Comparison of ENCODE assay signal across 9 cellular contexts in genomic region chr1:201456499-201457309, GRCh38. TPM values are rescaled to one million over a fixed set of nuclear protein-coding genes. Genes with fewer than 3 reads are reported as not detected.
DNase-seq lines count a peak whose midpoint lies in the region; ATAC-seq and TF ChIP-seq lines count a peak whose summit lies in the region.
"Had no signal": no experiment of that assay in that cellular context is flagged by ENCODE, and none has a peak within 500 bp of the region (broad histone marks: within the 10 kb centered on the region; RNA-seq: fewer than 3 reads in every experiment).

No MANE protein-coding gene starts in this region.

- peaks cover 9 to 37% of the 10 kb centered on the region in 2 donors for H3K4me1 ChIP-seq in thoracic aorta (ENCODE audit: control insufficient read depth in 1 of 2, low read depth in 2 of 2)

- no peaks in the 10 kb centered on the region for H3K27me3 ChIP-seq in thoracic aorta (replicated peaks; ENCODE audit: insufficient read depth)
- H3K27me3 ChIP-seq: ovary had no signal

- H3K4me3 ChIP-seq in thoracic aorta, result no peak overlapping the region
- H3K4me3 ChIP-seq: ovary had no signal

- DNase-seq in HS-5 (ENCODE audit: low read depth) (peak; percentile 86), amniotic epithelial cell (ENCODE audit: low read depth) (peak; percentile 97), iris pigment epithelial cell (ENCODE audit: low read depth) (peak; percentile 98), thoracic aorta (ENCODE audit: low spot score) (no peak), NCI-H2081 (lab: John Stamatoyannopoulos, UW) (no peak), NCI-H1092 (lab: John Stamatoyannopoulos, UW) (no peak)
- DNase-seq in activated naive CD4-positive, alpha-beta T cell treated with Interleukin-2 at 50 U/mL for 16 hours, result no peak

- ATAC-seq in thoracic aorta (ENCODE audit: insufficient number of reproducible peaks, low FRiP score, low read depth) (no peak), HG03521 (IDR thresholded peaks at IDR 0.05; ENCODE audit: unreplicated experiment) (no peak)

- H3K36me3 ChIP-seq in thoracic aorta, result no peaks in the 10 kb centered on the region
- H3K36me3 ChIP-seq: ovary had no signal

- H3K27ac ChIP-seq in thoracic aorta, result peak overlapping the region; percentile 37 to 55
- H3K27ac ChIP-seq: ovary had no signal

- no peaks in the 10 kb centered on the region for H3K9me3 ChIP-seq in thoracic aorta
- H3K9me3 ChIP-seq: ovary had no signal

- no peak for TF ChIP-seq CTCF in thoracic aorta (IDR thresholded peaks at IDR 0.05)

RNA-seq across cellular contexts. Expression of gene PHLDA3, which starts 12.3 kb away (rescaled TPM):
- total RNA-seq in thoracic aorta, result 100 to 1,000 TPM in 1 of 2 donors, 10 to 100 TPM in 1; 65.7 to 134 TPM

RNA-seq across cellular contexts. Expression of gene TNNI1, which starts 35.2 kb away (rescaled TPM):
- total RNA-seq in thoracic aorta, result 1 to 10 TPM in 1 of 2 donors, not detected in 1; 1.2 TPM

RNA-seq across cellular contexts. Expression of gene CSRP1, which starts 50.2 kb away (rescaled TPM):
- total RNA-seq in thoracic aorta, result 1,000 to 10,000 TPM; 2,051 to 3,060 TPM

RNA-seq across cellular contexts. Expression of gene LAD1, which starts 57.6 kb away (rescaled TPM):
- 10 to 100 TPM in 1 of 2 donors, under 1 TPM in 1; 0.41 to 11.1 TPM for total RNA-seq in thoracic aorta

Comparison
In these comparisons a context has a peak if more than half of its experiments do, and no peak if none do; other contexts are left out.
1. DNase-seq: peak in HS-5 (single experiment), amniotic epithelial cell (single experiment) and iris pigment epithelial cell (single experiment); none in thoracic aorta (single experiment), NCI-H2081 (0 of 2), NCI-H1092 (single experiment) and activated naive CD4-positive, alpha-beta T cell treated with Interleukin-2 at 50 U/mL for 16 hours (single experiment).